27 cellular contexts compared by ENCODE assay signal in genomic region chr7:44151679-44152355, GRCh38. TPM values are rescaled to one million over a fixed set of nuclear protein-coding genes. Genes with fewer than 3 reads are reported as not detected.
DNase-seq lines count a peak whose midpoint lies in the region; ATAC-seq and TF ChIP-seq lines count a peak whose summit lies in the region.
"Had no signal": no experiment of that assay in that cellular context is flagged by ENCODE, and none has a peak within 500 bp of the region (broad histone marks: within the 10 kb centered on the region; RNA-seq: fewer than 3 reads in every experiment).

No MANE protein-coding gene starts in this region.

- no peak overlapping the region for H3K4me3 ChIP-seq in lower lobe of right lung
- H3K4me3 ChIP-seq: dorsolateral prefrontal cortex, skin epidermis had no signal

- no peaks in the 10 kb centered on the region for H3K36me3 Mint-ChIP-seq in glutamatergic neuron (ENCODE audit: unreplicated experiment)
- H3K36me3 Mint-ChIP-seq: CD4-positive, CD25-positive, alpha-beta regulatory T cell; naive thymus-derived CD8-positive, alpha-beta T cell had no signal

- TF ChIP-seq CTCF in glutamatergic neuron (IDR thresholded peaks at IDR 0.05; ENCODE audit: partially characterized antibody, unreplicated experiment), result no peak
- TF ChIP-seq CTCF in lower lobe of right lung (IDR thresholded peaks at IDR 0.05), result no peak

- peaks cover 1% of the 10 kb centered on the region for H3K4me1 ChIP-seq in lower lobe of right lung

- no peaks in the 10 kb centered on the region for H3K9me3 ChIP-seq in lower lobe of right lung

- no peaks in the 10 kb centered on the region for H3K36me3 ChIP-seq in lower lobe of right lung

- H3K4me3 Mint-ChIP-seq in glutamatergic neuron (ENCODE audit: unreplicated experiment), result peak overlapping the region; percentile 25
- H3K4me3 Mint-ChIP-seq: activated CD4-positive, alpha-beta memory T cell treated with anti-CD3 and anti-CD28 coated beads, Interleukin-2, amount 10 ng/mL, durations not matched to agents 7 days and 5 days; activated naive CD8-positive, alpha-beta T cell treated with anti-CD3 and anti-CD28 coated beads, Interleukin-2, amount 50 U/mL, for 24 hours; stimulated activated naive CD8-positive, alpha-beta T cell treated with anti-CD3 and anti-CD28 coated beads, Interleukin-15, amount 100 ng/mL, for 72 hours had no signal

- H3K27ac Mint-ChIP-seq in glutamatergic neuron (ENCODE audit: unreplicated experiment), result peak overlapping the region; percentile 33
- H3K27ac Mint-ChIP-seq: activated CD4-positive, alpha-beta memory T cell treated with anti-CD3 and anti-CD28 coated beads, Interleukin-2, amount 10 ng/mL, durations not matched to agents 7 days and 5 days; activated naive CD8-positive, alpha-beta T cell treated with anti-CD3 and anti-CD28 coated beads, Interleukin-2, amount 50 U/mL, for 24 hours had no signal

- peaks cover 9% of the 10 kb centered on the region for H3K27me3 ChIP-seq in lower lobe of right lung (ENCODE audit: low read depth)
- H3K27me3 ChIP-seq: dorsolateral prefrontal cortex had no signal

- peaks cover 9% of the 10 kb centered on the region for H3K27me3 Mint-ChIP-seq in glutamatergic neuron (ENCODE audit: unreplicated experiment)
- H3K27me3 Mint-ChIP-seq: activated CD4-positive, alpha-beta memory T cell treated with anti-CD3 and anti-CD28 coated beads, Interleukin-2, amount 10 ng/mL, durations not matched to agents 7 days and 5 days; activated naive CD8-positive, alpha-beta T cell treated with anti-CD3 and anti-CD28 coated beads, Interleukin-2, amount 50 U/mL, for 24 hours; naive thymus-derived CD8-positive, alpha-beta T cell; stimulated activated naive CD8-positive, alpha-beta T cell treated with anti-CD3 and anti-CD28 coated beads, Interleukin-15, amount 100 ng/mL, for 72 hours had no signal

- peaks cover 19% of the 10 kb centered on the region for H3K9me3 Mint-ChIP-seq in glutamatergic neuron (ENCODE audit: unreplicated experiment)
- H3K9me3 Mint-ChIP-seq: activated CD4-positive, alpha-beta memory T cell treated with anti-CD3 and anti-CD28 coated beads, Interleukin-2, amount 10 ng/mL, durations not matched to agents 7 days and 5 days; activated naive CD8-positive, alpha-beta T cell treated with anti-CD3 and anti-CD28 coated beads, Interleukin-2, amount 50 U/mL, for 24 hours; CD4-positive, CD25-positive, alpha-beta regulatory T cell; naive thymus-derived CD8-positive, alpha-beta T cell; stimulated activated naive CD8-positive, alpha-beta T cell treated with anti-CD3 and anti-CD28 coated beads, Interleukin-15, amount 100 ng/mL, for 72 hours had no signal

- ATAC-seq in activated CD4-positive, CD25-positive, alpha-beta regulatory T cell treated with anti-CD3 and anti-CD28 coated beads, Interleukin-2, amount 50 U/mL, for 24 hours, result no peak
- ATAC-seq in sciatic nerve (no peak), lower lobe of right lung (no peak), GM18867 (IDR thresholded peaks at IDR 0.05; ENCODE audit: unreplicated experiment) (no peak)
- ATAC-seq: activated naive CD8-positive, alpha-beta T cell treated with anti-CD3 and anti-CD28 coated beads, Interleukin-2, amount 50 U/mL, for 24 hours; naive thymus-derived CD8-positive, alpha-beta T cell; PC-3; Right ventricle myocardium inferior; stimulated activated naive CD8-positive, alpha-beta T cell treated with anti-CD3 and anti-CD28 coated beads, Interleukin-15, amount 100 ng/mL, for 72 hours had no signal

- DNase-seq in activated CD4-positive, CD25-positive, alpha-beta regulatory T cell treated with anti-CD3 and anti-CD28 coated beads, Interleukin-2, amount 50 U/mL, for 72 hours, result peak; percentile 21
- DNase-seq in glutamatergic neuron (no peak), sciatic nerve (ENCODE audit: low spot score) (peak; percentile 53), lower lobe of right lung (no peak)
- DNase-seq: activated CD4-positive, alpha-beta memory T cell treated with anti-CD3 and anti-CD28 coated beads, Interleukin-2, amount 10 ng/mL, durations not matched to agents 7 days and 5 days; activated gamma-delta T cell; activated naive CD8-positive, alpha-beta T cell treated with anti-CD3 and anti-CD28 coated beads, Interleukin-2, amount 50 U/mL, for 24 hours; CD4-positive, CD25-positive, alpha-beta regulatory T cell; central memory CD4-positive, alpha-beta T cell; HCEC 1CT; NCI-H1048; NCI-H1694 treated with DMSO at 0.1 percent for 48 hours; NCI-H510A; PC-3; stimulated activated naive CD8-positive, alpha-beta T cell treated with anti-CD3 and anti-CD28 coated beads, Interleukin-15, amount 100 ng/mL, for 72 hours; T1000 had no signal

- peaks cover 49% of the 10 kb centered on the region for H3K4me1 Mint-ChIP-seq in glutamatergic neuron (ENCODE audit: low read depth, unreplicated experiment)
- H3K4me1 Mint-ChIP-seq: activated CD4-positive, alpha-beta memory T cell treated with anti-CD3 and anti-CD28 coated beads, Interleukin-2, amount 10 ng/mL, durations not matched to agents 7 days and 5 days; activated naive CD8-positive, alpha-beta T cell treated with anti-CD3 and anti-CD28 coated beads, Interleukin-2, amount 50 U/mL, for 24 hours; CD4-positive, CD25-positive, alpha-beta regulatory T cell; naive thymus-derived CD8-positive, alpha-beta T cell; stimulated activated naive CD8-positive, alpha-beta T cell treated with anti-CD3 and anti-CD28 coated beads, Interleukin-15, amount 100 ng/mL, for 72 hours had no signal

- no peak overlapping the region for H3K27ac ChIP-seq in lower lobe of right lung
- H3K27ac ChIP-seq: skin epidermis had no signal

- intact Hi-C loops in sciatic nerve (cut with DNase I), result no loop called here
- intact Hi-C loops in lower lobe of right lung (cut with DNase I), result no loop called here

RNA-seq across cellular contexts. Expression of gene MYL7, which starts 10.7 kb away (rescaled TPM):
- 7.6 TPM for total RNA-seq in glutamatergic neuron (ENCODE audit: unreplicated experiment)
- not detected for total RNA-seq in sciatic nerve
- 1.6 TPM for total RNA-seq in lower lobe of right lung
- total RNA-seq: A172; activated CD4-positive, alpha-beta memory T cell treated with anti-CD3 and anti-CD28 coated beads, Interleukin-2, amount 10 ng/mL, durations not matched to agents 7 days and 5 days; CD4-positive, CD25-positive, alpha-beta regulatory T cell; Daoy; liver; naive thymus-derived CD8-positive, alpha-beta T cell; osteocyte; PC-3; renal cortical epithelial cell had no signal

RNA-seq across cellular contexts. Expression of gene POLD2, which starts 28.5 kb away (rescaled TPM):
- total RNA-seq in glutamatergic neuron (ENCODE audit: unreplicated experiment) (71.2 TPM), sciatic nerve (67.0 TPM), lower lobe of right lung (48.3 TPM)

RNA-seq across cellular contexts. Expression of gene GCK, which starts 37.4 kb away (rescaled TPM):
- total RNA-seq in glutamatergic neuron (ENCODE audit: unreplicated experiment) (43.9 TPM), sciatic nerve (1.9 TPM), lower lobe of right lung (0.47 TPM)
- total RNA-seq: A172; activated CD4-positive, alpha-beta memory T cell treated with anti-CD3 and anti-CD28 coated beads, Interleukin-2, amount 10 ng/mL, durations not matched to agents 7 days and 5 days; CD4-positive, CD25-positive, alpha-beta regulatory T cell; osteocyte; PC-3 had no signal

RNA-seq across cellular contexts. Expression of gene AEBP1, which starts 47.7 kb away (rescaled TPM):
- total RNA-seq in glutamatergic neuron (ENCODE audit: unreplicated experiment), result 35.4 TPM
- 236 TPM for total RNA-seq in sciatic nerve
- 82.5 TPM for total RNA-seq in lower lobe of right lung
- total RNA-seq: A172, Daoy, PC-3 had no signal

RNA-seq across cellular contexts. Expression of gene YKT6, which starts 49.0 kb away (rescaled TPM):
- total RNA-seq in glutamatergic neuron (ENCODE audit: unreplicated experiment) (178 TPM), sciatic nerve (51.2 TPM), lower lobe of right lung (58.7 TPM)

Comparison
In these comparisons a context has a peak if more than half of its experiments do, and no peak if none do; other contexts are left out.
1. DNase-seq: peak in activated CD4-positive, CD25-positive, alpha-beta regulatory T cell treated with anti-CD3 and anti-CD28 coated beads, Interleukin-2, amount 50 U/mL, for 72 hours (single experiment) and sciatic nerve (single experiment); none in glutamatergic neuron (single experiment) and lower lobe of right lung (single experiment).
2. RNA of gene GCK, which starts 37.4 kb away (total RNA-seq): 43.9 TPM in glutamatergic neuron (single experiment); 1.9 TPM in sciatic nerve (single experiment) and 0.47 TPM in lower lobe of right lung (single experiment); every median in the first group is over 10 times any median in the second.